In the genomic region with DNA sequence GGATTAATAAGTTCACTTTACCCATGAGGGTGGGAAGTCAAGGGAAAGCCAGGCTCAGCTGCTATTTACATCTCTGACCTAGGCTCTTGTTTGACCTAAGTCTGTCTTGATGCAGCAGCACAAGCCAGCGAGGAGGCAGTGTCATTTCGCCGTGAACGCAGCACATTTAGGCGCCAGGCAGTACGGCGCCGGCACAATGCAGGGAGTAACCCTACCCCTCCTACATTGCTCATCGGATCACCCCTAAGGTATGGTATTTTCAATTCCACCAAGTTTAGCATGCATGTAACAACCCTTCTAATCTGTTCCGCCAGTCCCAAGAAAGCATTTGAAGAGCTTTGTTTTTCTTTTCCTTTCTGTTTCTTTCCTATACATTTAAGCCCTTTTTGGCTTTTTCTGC, we compare ENCODE assay signal across 11 cellular contexts.
A peak's percentile ranks its signal among the peaks of the same experiment; 100 is the strongest.
DNase-seq lines count a peak whose midpoint lies in the region; ATAC-seq and TF ChIP-seq lines count a peak whose summit lies in the region.
"Had no signal": no experiment of that assay in that cellular context is flagged by ENCODE, and none has a peak within 500 bp of the region (broad histone marks: within the 10 kb centered on the region; RNA-seq: fewer than 3 reads in every experiment).

No MANE protein-coding gene starts in this region.

- intact Hi-C loops in left colon (cut with DNase I, micrococcal nuclease) (no loop called here), vagina (cut with DNase I) (no loop called here)

- no peak for TF ChIP-seq CTCF in C4-2B (conservative IDR thresholded peaks at IDR 0.05)
- TF ChIP-seq CTCF in osteoblast (IDR thresholded peaks at IDR 0.05; ENCODE audit: extremely low read depth, low read depth, low read length), result no peak
- no peak for TF ChIP-seq CTCF in vagina (IDR thresholded peaks at IDR 0.05)

- H4K20me1 ChIP-seq in osteoblast (ENCODE audit: insufficient read depth, low read length), result no peaks in the 10 kb centered on the region

- DNase-seq in GDM1 (lab: John Stamatoyannopoulos, UW), result peak; percentile 33
- DNase-seq in activated CD4-positive, alpha-beta T cell treated with anti-CD3 and anti-CD28 coated beads, Interleukin-2, amount 50 U/mL, for 48 hours, result peak; percentile 16 to 33
- no peak for DNase-seq in effector memory CD8-positive, alpha-beta T cell
- DNase-seq in RPMI8226, result no peak
- DNase-seq in left colon, result no peak
- no peak for DNase-seq in osteoblast (ENCODE audit: insufficient read length, low spot score, missing footprints)
- no peak for DNase-seq in vagina (ENCODE audit: extremely low spot score in 2 of 2)
- DNase-seq: BE2C; EL; stimulated activated CD4-positive, alpha-beta T cell treated with anti-CD3 and anti-CD28 coated beads, Interleukin-2, amount 100 ng/mL, for 48 hours had no signal

- H3K4me1 ChIP-seq in osteoblast (ENCODE audit: insufficient read depth, low read length) (no peaks in the 10 kb centered on the region), vagina (no peaks in the 10 kb centered on the region)
- H3K4me1 ChIP-seq: BE2C had no signal

- no peaks in the 10 kb centered on the region for H3K9me3 Mint-ChIP-seq in effector memory CD8-positive, alpha-beta T cell

- TF ChIP-seq POLR2A in vagina (IDR thresholded peaks at IDR 0.05), result no peak

- H3K4me2 ChIP-seq in osteoblast (ENCODE audit: insufficient read depth, low read length), result no peak overlapping the region

- H3K4me1 Mint-ChIP-seq in effector memory CD8-positive, alpha-beta T cell (ENCODE audit: low read depth in 2 of 2), result peaks cover 15% of the 10 kb centered on the region in 2 donors

- peaks cover 10% of the 10 kb centered on the region for H3K36me3 Mint-ChIP-seq in effector memory CD8-positive, alpha-beta T cell (ENCODE audit: insufficient read depth)

- H3K79me2 ChIP-seq in osteoblast (ENCODE audit: insufficient read depth, low read length), result peaks cover 21% of the 10 kb centered on the region

- H3K4me3 Mint-ChIP-seq in effector memory CD8-positive, alpha-beta T cell, result peak overlapping the region; percentile 64 to 76

- H3K27ac Mint-ChIP-seq in effector memory CD8-positive, alpha-beta T cell, result peak overlapping the region; percentile 64 to 93

- H3K27ac ChIP-seq in C4-2B (peak overlapping the region; percentile 33; the same call in 1 of the 2 replicates), osteoblast (ENCODE audit: low read depth, low read length) (no peak overlapping the region), vagina (no peak overlapping the region)

- H3K4me3 ChIP-seq in osteoblast (ENCODE audit: insufficient read depth, low read length) (no peak overlapping the region), vagina (no peak overlapping the region)

- H3K36me3 ChIP-seq in osteoblast (ENCODE audit: insufficient read depth, low read length) (peaks cover 3% of the 10 kb centered on the region), vagina (no peaks in the 10 kb centered on the region)
- H3K36me3 ChIP-seq: BE2C had no signal

- H3K9me3 ChIP-seq in osteoblast (ENCODE audit: low read depth, low read length) (no peaks in the 10 kb centered on the region), vagina (no peaks in the 10 kb centered on the region)
- H3K9me3 ChIP-seq: BE2C had no signal

- peak; percentile 80 for ATAC-seq in effector memory CD8-positive, alpha-beta T cell (replicated peaks)
- ATAC-seq in left colon, result no peak

- no peaks in the 10 kb centered on the region for H3K27me3 Mint-ChIP-seq in effector memory CD8-positive, alpha-beta T cell

- H3K27me3 ChIP-seq in osteoblast (ENCODE audit: insufficient read depth, low read length) (no peaks in the 10 kb centered on the region), vagina (no peaks in the 10 kb centered on the region)
- H3K27me3 ChIP-seq: BE2C had no signal

- H2AFZ ChIP-seq in osteoblast (ENCODE audit: low read length), result no peak overlapping the region

Comparison
In these comparisons a context has a peak if more than half of its experiments do, and no peak if none do; other contexts are left out.
1. DNase-seq: peak in GDM1 (single experiment) and activated CD4-positive, alpha-beta T cell treated with anti-CD3 and anti-CD28 coated beads, Interleukin-2, amount 50 U/mL, for 48 hours (2 of 2); none in effector memory CD8-positive, alpha-beta T cell (0 of 3), RPMI8226 (single experiment), left colon (0 of 2), osteoblast (single experiment) and vagina (0 of 2).